10 cellular contexts compared by ENCODE assay signal in genomic region chr3:125163739-125164601, GRCh38. TPM values are rescaled to one million over a fixed set of nuclear protein-coding genes. Genes with fewer than 3 reads are reported as not detected.
DNase-seq lines count a peak whose midpoint lies in the region; ATAC-seq and TF ChIP-seq lines count a peak whose summit lies in the region.
"Had no signal": no experiment of that assay in that cellular context is flagged by ENCODE, and none has a peak within 500 bp of the region (broad histone marks: within the 10 kb centered on the region; RNA-seq: fewer than 3 reads in every experiment).

No MANE protein-coding gene starts in this region.

- DNase-seq in GF-D8 (lab: John Stamatoyannopoulos, UW) = peak; percentile 10
- DNase-seq in astrocyte of the spinal cord (ENCODE audit: low read depth, low spot score) = no peak
- peak; percentile 43 to 60 (median 58) for DNase-seq in mucosa of descending colon
- no peak for DNase-seq in DMS79 treated with DMSO at 0.1 percent for 48 hours (lab: John Stamatoyannopoulos, UW)
- no peak for DNase-seq in foreskin fibroblast
- DNase-seq in NCI-H1417 treated with DMSO at 0.1 percent for 48 hours (lab: John Stamatoyannopoulos, UW) = no peak
- DNase-seq: effector CD8-positive, alpha-beta T cell; stimulated activated CD4-positive, alpha-beta T cell treated with anti-CD3 and anti-CD28 coated beads, Interleukin-12 subunit alpha, Interleukin-12 subunit beta, amount 100 ng/mL, for 4 hours had no signal

- intact Hi-C loops in mucosa of descending colon (cut with DNase I, micrococcal nuclease) = no loop called here

- no peaks in the 10 kb centered on the region for H3K9me3 ChIP-seq in mucosa of descending colon

- ATAC-seq in HG02852 (IDR thresholded peaks at IDR 0.05; ENCODE audit: unreplicated experiment) = peak; percentile 66
- ATAC-seq in mucosa of descending colon = peak; percentile 94
- no peak for ATAC-seq in GM18907 (IDR thresholded peaks at IDR 0.05; ENCODE audit: unreplicated experiment)

- TF ChIP-seq CTCF in astrocyte of the spinal cord (IDR thresholded peaks at IDR 0.05; ENCODE audit: low read depth, low read length) = peak; percentile 47
- TF ChIP-seq CTCF in mucosa of descending colon (IDR thresholded peaks at IDR 0.05) = no peak
- no peak for TF ChIP-seq CTCF in foreskin fibroblast (IDR thresholded peaks at IDR 0.05; ENCODE audit: low read depth, low read length)

- no peaks in the 10 kb centered on the region for H3K36me3 ChIP-seq in mucosa of descending colon (ENCODE audit: low read depth)

- peaks cover 17% of the 10 kb centered on the region for H3K4me1 ChIP-seq in mucosa of descending colon (ENCODE audit: low read depth)

- H3K4me3 ChIP-seq in astrocyte of the spinal cord (ENCODE audit: low read depth, low read length) = no peak overlapping the region
- no peak overlapping the region for H3K4me3 ChIP-seq in mucosa of descending colon
- no peak overlapping the region for H3K4me3 ChIP-seq in foreskin fibroblast (ENCODE audit: low read depth in 1 of 2, low read length in 2 of 2)

- in situ Hi-C loops in astrocyte of the spinal cord (cut with HindIII; ENCODE audit: low sequenced_read_pairs) = no loop called here

RNA-seq across cellular contexts. Expression of gene SLC12A8, which starts 48.6 kb away (rescaled TPM):
- 10 to 100 TPM in 2 of 3 donors, 1 to 10 TPM in 1; 8.0 to 19.3 (median 13.6) TPM for total RNA-seq in mucosa of descending colon

Comparison
In these comparisons a context has a peak if more than half of its experiments do, and no peak if none do; other contexts are left out.
1. DNase-seq: peak in GF-D8 (single experiment) and mucosa of descending colon (3 of 3); none in astrocyte of the spinal cord (single experiment), DMS79 treated with DMSO at 0.1 percent for 48 hours (single experiment), foreskin fibroblast (0 of 2) and NCI-H1417 treated with DMSO at 0.1 percent for 48 hours (single experiment).